ENCODE assay signal across 8 cellular contexts in the genomic region with DNA sequence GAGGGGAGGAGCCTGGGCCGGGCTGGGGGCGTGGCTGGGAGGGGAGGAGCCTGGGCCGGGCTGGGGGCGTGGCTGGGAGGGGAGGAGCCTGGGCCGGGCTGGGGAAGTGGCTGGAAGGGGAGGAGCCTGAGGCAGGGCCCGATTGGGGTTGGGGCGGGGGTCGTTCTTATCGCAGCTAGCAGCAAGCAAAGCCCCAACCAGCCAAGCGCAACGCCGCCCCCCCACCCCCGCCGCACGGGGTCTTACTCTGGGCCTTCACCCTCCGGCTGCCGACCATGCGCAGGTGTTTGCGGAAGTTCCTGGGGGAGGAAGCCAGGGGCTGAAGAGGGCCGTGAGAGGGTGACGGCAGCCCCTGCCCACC.
DNase-seq lines count a peak whose midpoint lies in the region; ATAC-seq lines count a peak whose summit lies in the region.

No MANE protein-coding gene starts in this region.

- peaks cover 69 to 89% (median 84%) of the 10 kb centered on the region in 10 experiments for H3K4me1 ChIP-seq in BLaER1 treated with 17β-estradiol and CSF1 and Interleukin-3, amounts not matched to agents 10 nM and 100 nM
- peaks cover 25% of the 10 kb centered on the region for H3K4me1 ChIP-seq in HUES6 (ENCODE audit: control insufficient read depth, insufficient read depth, low read length)

- H3K9ac ChIP-seq in BLaER1 treated with 17β-estradiol and CSF1 and Interleukin-3, amounts not matched to agents 10 nM and 100 nM = peak overlapping the region in 10 of 11 experiments; percentile 23 to 61 (median 48); a peak in 13 of 22 replicates
- H3K9ac ChIP-seq in HUES6 (ENCODE audit: low read length) = peak overlapping the region; percentile 12

- H4K20me1 ChIP-seq in BLaER1 treated with 17β-estradiol and CSF1 and Interleukin-3, amounts not matched to agents 10 nM and 100 nM = peaks cover 0 to 78% (median 67%) of the 10 kb centered on the region in 11 experiments; a peak in 19 of 22 replicates

- DNase-seq in amniotic epithelial cell (ENCODE audit: low read depth) = peak; percentile 9
- DNase-seq in islet precursor cell = peak; percentile 71
- peak; percentile 61 for DNase-seq in stimulated activated CD8-positive, alpha-beta memory T cell treated with anti-CD3 and anti-CD28 coated beads, Interleukin-4, amount 100 ng/mL, for 48 hours
- DNase-seq in NCI-H1092 treated with DMSO at 0.1 percent for 48 hours (lab: John Stamatoyannopoulos, UW) = no peak
- DNase-seq in GM19240 (ENCODE audit: insufficient read length, low spot score) = no peak

- H3K27me3 ChIP-seq in BLaER1 treated with 17β-estradiol and CSF1 and Interleukin-3, amounts not matched to agents 10 nM and 100 nM = no peaks in the 10 kb centered on the region
- no peaks in the 10 kb centered on the region; the same call in 1 of the 2 replicates for H3K27me3 ChIP-seq in HUES6 (ENCODE audit: control insufficient read depth, insufficient read depth, low read length)

- H3K4me2 ChIP-seq in BLaER1 treated with 17β-estradiol and CSF1 and Interleukin-3, amounts not matched to agents 10 nM and 100 nM = peak overlapping the region; percentile 97 to 100 (median 100)

- no peak for ATAC-seq in HG02885 (IDR thresholded peaks at IDR 0.05; ENCODE audit: poor library complexity, unreplicated experiment)

- H3K36me3 ChIP-seq in BLaER1 treated with 17β-estradiol and CSF1 and Interleukin-3, amounts not matched to agents 10 nM and 100 nM = peaks cover 4 to 50% (median 30%) of the 10 kb centered on the region in 11 experiments; a peak in 17 of 22 replicates
- peaks cover 41% of the 10 kb centered on the region for H3K36me3 ChIP-seq in HUES6 (ENCODE audit: control insufficient read depth, insufficient read depth, low read length)

- H3K4me3 ChIP-seq in BLaER1 treated with 17β-estradiol and CSF1 and Interleukin-3, amounts not matched to agents 10 nM and 100 nM = peak overlapping the region; percentile 29 to 64 (median 50); a peak in 19 of 20 replicates
- H3K4me3 ChIP-seq in HUES6 (ENCODE audit: low read depth, low read length) = peak overlapping the region; percentile 57

- H3K27ac ChIP-seq in BLaER1 treated with 17β-estradiol and CSF1 and Interleukin-3, amounts not matched to agents 10 nM and 100 nM = peak overlapping the region in 9 of 11 experiments; percentile 15 to 62 (median 42); a peak in 12 of 22 replicates
- H3K27ac ChIP-seq in HUES6 (ENCODE audit: low read depth, low read length) = no peak overlapping the region

- H3K9me3 ChIP-seq in BLaER1 treated with 17β-estradiol and CSF1 and Interleukin-3, amounts not matched to agents 10 nM and 100 nM (replicated peaks in 1 of 11) = no peaks in the 10 kb centered on the region
- H3K9me3 ChIP-seq in HUES6 (ENCODE audit: control insufficient read depth, insufficient read depth, low read depth, low read length) = no peaks in the 10 kb centered on the region

Comparison
In these comparisons a context has a peak if more than half of its experiments do, and no peak if none do; other contexts are left out.
1. DNase-seq: peak in amniotic epithelial cell (single experiment), islet precursor cell (single experiment) and stimulated activated CD8-positive, alpha-beta memory T cell treated with anti-CD3 and anti-CD28 coated beads, Interleukin-4, amount 100 ng/mL, for 48 hours (single experiment); none in NCI-H1092 treated with DMSO at 0.1 percent for 48 hours (single experiment) and GM19240 (single experiment).